Comparison of ENCODE assay signal across 8 cellular contexts in the genomic region with DNA sequence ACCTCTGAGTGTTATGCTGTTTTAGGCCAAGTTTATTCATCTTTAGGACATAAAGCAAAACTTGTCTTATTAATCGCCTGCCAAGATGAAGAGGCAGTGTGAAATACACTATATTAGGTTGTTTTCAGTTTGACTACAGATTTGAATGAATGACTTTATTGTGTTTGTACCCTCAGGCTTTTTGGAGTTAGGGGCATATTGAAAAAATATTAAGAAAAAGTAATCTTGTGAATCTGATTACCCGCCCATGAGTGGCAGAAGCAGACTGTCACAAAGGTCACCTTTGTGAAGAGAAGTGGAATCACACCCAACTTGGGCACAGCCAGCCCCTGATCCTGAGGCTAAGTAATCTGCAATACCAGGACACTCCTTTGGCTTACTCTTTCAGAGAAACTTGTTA.
"Had no signal": no experiment of that assay in that cellular context is flagged by ENCODE, and none has a peak within 500 bp of the region (broad histone marks: within the 10 kb centered on the region; RNA-seq: fewer than 3 reads in every experiment).

No MANE protein-coding gene starts in this region.

- DNase-seq: GM23248, GOT3, H7, HFFc6, IMR-90 had no signal

- H3K9me3 ChIP-seq: HAP-1 had no signal

- H3K27ac ChIP-seq: GM23248 had no signal

- H3K36me3 ChIP-seq: HAP-1 had no signal

- H3K4me1 ChIP-seq: HAP-1 had no signal

- H3K4me3 ChIP-seq: GM23248, HAP-1, K562 had no signal

- ATAC-seq: HCT116, K562 had no signal
